ENCODE assay signal across 2 cellular contexts in the genomic region with DNA sequence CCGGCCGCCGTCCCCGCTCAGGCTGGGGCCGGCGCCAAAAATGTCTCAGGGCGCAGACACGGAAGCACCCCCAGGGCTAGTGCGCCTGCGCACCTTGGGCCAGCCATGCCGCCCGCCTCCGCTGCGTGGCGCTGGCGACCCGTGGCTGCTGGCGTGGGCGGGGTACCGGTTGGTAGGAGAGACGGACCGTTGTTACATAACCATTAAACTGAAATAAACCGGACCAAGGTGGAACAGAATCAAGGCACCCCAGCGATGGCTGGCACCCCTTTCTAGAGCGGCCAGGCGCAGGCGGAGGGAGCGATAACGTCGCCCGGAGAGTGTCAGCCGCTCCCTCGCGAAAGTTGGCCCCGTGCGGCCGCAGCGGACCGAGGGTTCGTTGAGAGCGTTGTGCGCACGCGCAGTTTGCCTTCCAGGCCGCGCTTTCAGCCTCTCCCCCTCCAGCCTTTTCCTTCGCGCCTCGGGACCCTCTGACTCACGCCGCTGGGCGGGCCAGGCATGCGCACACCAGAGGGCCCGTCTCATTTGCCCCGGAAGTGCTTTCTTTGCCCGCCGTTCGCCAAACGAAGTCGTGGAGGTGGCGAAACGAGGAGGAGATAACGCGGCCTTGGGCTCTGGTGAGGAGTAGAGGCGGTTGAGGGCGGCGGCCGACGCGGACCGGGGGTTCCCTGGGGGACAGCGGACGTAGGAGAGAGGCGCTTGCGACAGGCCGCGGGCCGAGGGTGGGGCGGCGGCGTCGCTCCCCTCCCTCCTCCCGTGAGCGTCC.
A peak's percentile ranks its signal among the peaks of the same experiment; 100 is the strongest.
TF ChIP-seq lines count a peak whose summit lies in the region.

A gene with protein sequence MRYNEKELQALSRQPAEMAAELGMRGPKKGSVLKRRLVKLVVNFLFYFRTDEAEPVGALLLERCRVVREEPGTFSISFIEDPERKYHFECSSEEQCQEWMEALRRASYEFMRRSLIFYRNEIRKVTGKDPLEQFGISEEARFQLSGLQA (minus strand): TSS at position 45 of the 766 bp plus-strand sequence. CDS start 81 bp downstream, outside the sequence.
A gene with protein sequence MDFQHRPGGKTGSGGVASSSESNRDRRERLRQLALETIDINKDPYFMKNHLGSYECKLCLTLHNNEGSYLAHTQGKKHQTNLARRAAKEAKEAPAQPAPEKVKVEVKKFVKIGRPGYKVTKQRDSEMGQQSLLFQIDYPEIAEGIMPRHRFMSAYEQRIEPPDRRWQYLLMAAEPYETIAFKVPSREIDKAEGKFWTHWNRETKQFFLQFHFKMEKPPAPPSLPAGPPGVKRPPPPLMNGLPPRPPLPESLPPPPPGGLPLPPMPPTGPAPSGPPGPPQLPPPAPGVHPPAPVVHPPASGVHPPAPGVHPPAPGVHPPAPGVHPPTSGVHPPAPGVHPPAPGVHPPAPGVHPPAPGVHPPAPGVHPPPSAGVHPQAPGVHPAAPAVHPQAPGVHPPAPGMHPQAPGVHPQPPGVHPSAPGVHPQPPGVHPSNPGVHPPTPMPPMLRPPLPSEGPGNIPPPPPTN (plus strand): TSS at position 540 of the 766 bp plus-strand sequence. CDS start 6,595 bp downstream, outside the sequence.

TF ChIP-seq in IMR-90, 13 proteins besides CTCF, POLR2A, EP300 and RAD21:
- peak; percentile 51; the same call in 1 of the 2 replicates for TF ChIP-seq CEBPB (IDR thresholded peaks at IDR 0.05; ENCODE audit: low read depth, low read length)
- TF ChIP-seq SMC3 (IDR thresholded peaks at IDR 0.05; ENCODE audit: low read depth, low read length), result peak; percentile 74
- TF ChIP-seq RCOR1 (IDR thresholded peaks at IDR 0.05; ENCODE audit: insufficient replicate concordance, low read length), result no peak
- no peak for TF ChIP-seq NFE2L2 (IDR thresholded peaks at IDR 0.05; ENCODE audit: low read depth, low read length)
- TF ChIP-seq FOS (IDR thresholded peaks at IDR 0.05; ENCODE audit: low read depth, low read length), result peak; percentile 30; the same call in 1 of the 2 replicates
- TF ChIP-seq BHLHE40 (IDR thresholded peaks at IDR 0.05; ENCODE audit: low read depth, low read length), result peak; percentile 16; the same call in 1 of the 2 replicates
- TF ChIP-seq, protein P1, sequence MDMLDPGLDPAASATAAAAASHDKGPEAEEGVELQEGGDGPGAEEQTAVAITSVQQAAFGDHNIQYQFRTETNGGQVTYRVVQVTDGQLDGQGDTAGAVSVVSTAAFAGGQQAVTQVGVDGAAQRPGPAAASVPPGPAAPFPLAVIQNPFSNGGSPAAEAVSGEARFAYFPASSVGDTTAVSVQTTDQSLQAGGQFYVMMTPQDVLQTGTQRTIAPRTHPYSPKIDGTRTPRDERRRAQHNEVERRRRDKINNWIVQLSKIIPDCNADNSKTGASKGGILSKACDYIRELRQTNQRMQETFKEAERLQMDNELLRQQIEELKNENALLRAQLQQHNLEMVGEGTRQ (IDR thresholded peaks at IDR 0.05; ENCODE audit: low read depth, low read length), result peak; percentile 24; the same call in 1 of the 2 replicates
- no peak for TF ChIP-seq MAFK (IDR thresholded peaks at IDR 0.05; ENCODE audit: low read depth, low read length)
- TF ChIP-seq CHD1 (IDR thresholded peaks at IDR 0.05; ENCODE audit: low read depth, low read length), result no peak
- TF ChIP-seq MAZ (IDR thresholded peaks at IDR 0.05; ENCODE audit: borderline replicate concordance, low read depth, low read length), result peak; percentile 88
- peak; percentile 97 for TF ChIP-seq MXI1 (IDR thresholded peaks at IDR 0.05; ENCODE audit: borderline replicate concordance, low read depth, low read length)
- TF ChIP-seq, protein P2, sequence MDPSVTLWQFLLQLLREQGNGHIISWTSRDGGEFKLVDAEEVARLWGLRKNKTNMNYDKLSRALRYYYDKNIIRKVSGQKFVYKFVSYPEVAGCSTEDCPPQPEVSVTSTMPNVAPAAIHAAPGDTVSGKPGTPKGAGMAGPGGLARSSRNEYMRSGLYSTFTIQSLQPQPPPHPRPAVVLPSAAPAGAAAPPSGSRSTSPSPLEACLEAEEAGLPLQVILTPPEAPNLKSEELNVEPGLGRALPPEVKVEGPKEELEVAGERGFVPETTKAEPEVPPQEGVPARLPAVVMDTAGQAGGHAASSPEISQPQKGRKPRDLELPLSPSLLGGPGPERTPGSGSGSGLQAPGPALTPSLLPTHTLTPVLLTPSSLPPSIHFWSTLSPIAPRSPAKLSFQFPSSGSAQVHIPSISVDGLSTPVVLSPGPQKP (IDR thresholded peaks at IDR 0.05; ENCODE audit: borderline replicate concordance, low read depth, low read length), result no peak
- TF ChIP-seq RFX5 (IDR thresholded peaks at IDR 0.05; ENCODE audit: low read depth, low read length), result peak; percentile 59

TF ChIP-seq in endothelial cell of umbilical vein, 7 proteins besides CTCF, POLR2A, EP300 and RAD21:
- TF ChIP-seq GATA2 (IDR thresholded peaks at IDR 0.05; ENCODE audit: insufficient read depth, insufficient read length, low read depth, low read length) (no peak), JUN (IDR thresholded peaks at IDR 0.05; ENCODE audit: borderline replicate concordance, insufficient read depth, insufficient read length, low read depth) (no peak), POLR2AphosphoS5 (IDR thresholded peaks at IDR 0.05; ENCODE audit: insufficient read depth, low read depth, low read length) (peak; percentile 67), FOS (IDR thresholded peaks at IDR 0.05; ENCODE audit: borderline replicate concordance, insufficient read depth, low read length) (peak; percentile 78)
- TF ChIP-seq, protein P3, sequence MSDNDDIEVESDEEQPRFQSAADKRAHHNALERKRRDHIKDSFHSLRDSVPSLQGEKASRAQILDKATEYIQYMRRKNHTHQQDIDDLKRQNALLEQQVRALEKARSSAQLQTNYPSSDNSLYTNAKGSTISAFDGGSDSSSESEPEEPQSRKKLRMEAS (IDR thresholded peaks at IDR 0.05; ENCODE audit: insufficient read depth, insufficient read length), result peak; percentile 68
